ENCODE assay signal across 31 cellular contexts in the genomic region with DNA sequence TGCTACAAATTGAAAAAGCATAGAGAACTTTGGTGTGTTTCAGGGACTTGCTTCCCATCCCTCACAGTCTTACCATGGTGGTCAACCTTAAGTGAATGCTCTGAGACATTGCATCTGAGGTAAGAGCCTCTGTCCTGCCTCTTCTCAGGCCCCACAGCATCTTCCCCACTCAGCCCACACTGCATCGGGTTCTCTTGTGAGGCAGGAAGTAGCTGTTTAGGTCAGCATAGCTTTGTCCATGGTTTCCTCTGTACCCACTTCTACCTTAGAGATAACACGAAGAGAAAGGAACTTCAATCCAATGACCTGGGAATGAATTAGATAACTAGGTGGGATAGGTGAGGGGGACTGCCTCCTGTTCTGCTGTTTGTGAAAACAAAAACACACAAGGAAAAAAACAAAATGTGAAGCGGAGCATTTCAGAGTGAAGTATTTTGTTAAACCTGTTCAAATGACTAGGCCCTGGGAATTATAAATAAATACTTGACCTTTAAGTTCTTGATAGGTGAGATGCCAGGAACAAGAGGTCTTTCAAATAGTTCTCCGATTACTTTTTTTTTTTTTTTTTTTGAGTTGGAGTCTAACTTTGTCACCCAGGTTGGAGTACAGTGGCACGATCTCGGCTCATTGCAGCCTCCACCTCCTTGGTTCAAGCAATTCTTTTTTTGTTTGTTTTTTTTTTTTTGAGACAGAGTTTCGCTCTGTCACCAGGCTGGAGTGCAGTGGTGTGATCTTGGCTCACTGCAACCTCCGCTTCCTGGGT. TPM values are rescaled to one million over a fixed set of nuclear protein-coding genes. Genes with fewer than 3 reads are reported as not detected.
"Had no signal": no experiment of that assay in that cellular context is flagged by ENCODE, and none has a peak within 500 bp of the region (broad histone marks: within the 10 kb centered on the region; RNA-seq: fewer than 3 reads in every experiment).

No MANE protein-coding gene starts in this region.

- H3K27ac ChIP-seq: colonic mucosa, esophagus squamous epithelium, heart right ventricle, ovary, psoas muscle, skin epidermis, spleen, testis, tibial nerve, vagina had no signal

- H3K27me3 ChIP-seq: colonic mucosa, esophagus squamous epithelium, heart right ventricle, ovary, spleen, testis, tibial nerve, vagina had no signal

- H3K36me3 ChIP-seq: colonic mucosa, ovary had no signal

- ATAC-seq: naive thymus-derived CD4-positive, alpha-beta T cell; psoas muscle; right cardiac atrium; stimulated activated memory B cell treated with anti-CD40 and anti-IgM and Interleukin-4, amounts not matched to agents 10 μg/mL and 1 μg/mL and 100 μg/mL, for 72 hours; stimulated activated naive CD8-positive, alpha-beta T cell treated with anti-CD3 and anti-CD28 coated beads, Interleukin-15, Interleukin-2, amounts not matched to agents 100 U/mL and 50 U/mL, for 24 hours had no signal

- H3K4me3 Mint-ChIP-seq: immature natural killer cell; naive thymus-derived CD4-positive, alpha-beta T cell; nephron; stimulated activated memory B cell treated with anti-CD40 and anti-IgM and Interleukin-4, amounts not matched to agents 10 μg/mL and 1 μg/mL and 100 μg/mL, for 72 hours had no signal

- H3K9me3 Mint-ChIP-seq: immature natural killer cell; nephron; stimulated activated memory B cell treated with anti-CD40 and anti-IgM and Interleukin-4, amounts not matched to agents 10 μg/mL and 1 μg/mL and 100 μg/mL, for 72 hours had no signal

- H3K4me1 Mint-ChIP-seq: immature natural killer cell; nephron; stimulated activated memory B cell treated with anti-CD40 and anti-IgM and Interleukin-4, amounts not matched to agents 10 μg/mL and 1 μg/mL and 100 μg/mL, for 72 hours had no signal

- H3K27me3 Mint-ChIP-seq: naive thymus-derived CD4-positive, alpha-beta T cell; stimulated activated memory B cell treated with anti-CD40 and anti-IgM and Interleukin-4, amounts not matched to agents 10 μg/mL and 1 μg/mL and 100 μg/mL, for 72 hours had no signal

- H3K9me3 ChIP-seq: colonic mucosa, esophagus squamous epithelium, heart right ventricle, ovary, psoas muscle, spleen, testis, tibial nerve, vagina had no signal

- H3K4me1 ChIP-seq: colonic mucosa, esophagus squamous epithelium, psoas muscle, spleen, testis, tibial nerve, vagina had no signal

- H3K4me3 ChIP-seq: colonic mucosa, esophagus squamous epithelium, heart right ventricle, ovary, psoas muscle, skin epidermis, spleen, testis, tibial nerve, vagina had no signal

- H3K27ac Mint-ChIP-seq: naive thymus-derived CD4-positive, alpha-beta T cell; nephron; stimulated activated memory B cell treated with anti-CD40 and anti-IgM and Interleukin-4, amounts not matched to agents 10 μg/mL and 1 μg/mL and 100 μg/mL, for 72 hours had no signal

- DNase-seq: colonic mucosa; dermis blood vessel endothelial cell; effector memory CD4-positive, alpha-beta T cell; erythroblast; esophagus squamous epithelium; foreskin melanocyte; glutamatergic neuron; heart right ventricle; hippocampal formation; immature natural killer cell; islet precursor cell; kidney glomerular epithelial cell; mammary epithelial cell; mesendoderm; midbrain; naive thymus-derived CD4-positive, alpha-beta T cell; nucleus accumbens; ovary; psoas muscle; right cardiac atrium; spleen; stimulated activated CD4-positive, alpha-beta T cell treated with anti-CD3 and anti-CD28 coated beads, Interleukin-4, amount 100 ng/mL, for 4 hours; stimulated activated naive CD8-positive, alpha-beta T cell treated with anti-CD3 and anti-CD28 coated beads, Interleukin-15, Interleukin-2, amounts not matched to agents 100 U/mL and 50 U/mL, for 24 hours; substantia nigra; testis had no signal

RNA-seq across cellular contexts. Expression of a gene that starts 25.5 kb away (rescaled TPM):
- total RNA-seq: chondrocyte, dermis blood vessel endothelial cell, mammary epithelial cell, vagina had no signal
- polyA plus RNA-seq: immature natural killer cell; naive thymus-derived CD4-positive, alpha-beta T cell had no signal

RNA-seq across cellular contexts. Expression of a gene that starts 59.0 kb away (rescaled TPM):
- polyA plus RNA-seq: immature natural killer cell; naive thymus-derived CD4-positive, alpha-beta T cell had no signal
